8 cellular contexts compared by ENCODE assay signal in genomic region chr3:125054436-125055164, GRCh38. TPM values are rescaled to one million over a fixed set of nuclear protein-coding genes. Genes with fewer than 3 reads are reported as not detected.
DNase-seq lines count a peak whose midpoint lies in the region; TF ChIP-seq lines count a peak whose summit lies in the region.

No MANE protein-coding gene starts in this region.

- no peak overlapping the region for H2BK12ac ChIP-seq in mesenchymal stem cell (ENCODE audit: low read length in 2 of 2)

- TF ChIP-seq EP300 in transverse colon (IDR thresholded peaks at IDR 0.05; ENCODE audit: low read depth) = no peak

- peak overlapping the region in 1 of 2 experiments; percentile 37 for H3K14ac ChIP-seq in mesenchymal stem cell (ENCODE audit: low read length in 2 of 2)

- H3K4me2 ChIP-seq in mesenchymal stem cell (ENCODE audit: low read length, poor library complexity, severe bottlenecking) = peak overlapping the region; percentile 34

- WGBS in mesenchymal stem cell = 10% methylated on average over 11 of the region's 13 CpGs
- WGBS in transverse colon (ENCODE audit: low coverage in 1 of 2), 2 donors = 2 to 4% methylated on average over 5 to 13 of the region's 13 CpGs

- H3K27ac ChIP-seq in mesenchymal stem cell (ENCODE audit: low read length, poor library complexity, severe bottlenecking) (peak overlapping the region; percentile 19), transverse colon (peak overlapping the region; percentile 87 to 90 (median 89))

- no peak overlapping the region for H2AFZ ChIP-seq in mesenchymal stem cell (ENCODE audit: low read depth, low read length)

- peak overlapping the region; percentile 98 for H3K9ac ChIP-seq in mesenchymal stem cell (ENCODE audit: low read length)

- no peak overlapping the region for H4K91ac ChIP-seq in mesenchymal stem cell (ENCODE audit: low read length)

- peak in 2 of 5 experiments; percentile 24 to 36 for TF ChIP-seq CTCF in transverse colon (IDR thresholded peaks at IDR 0.05)

- H2BK120ac ChIP-seq in mesenchymal stem cell (ENCODE audit: low read depth, low read length) = no peak overlapping the region

- TF ChIP-seq POLR2A in transverse colon (IDR thresholded peaks at IDR 0.05) = peak; percentile 48

- no peak overlapping the region for H2BK15ac ChIP-seq in mesenchymal stem cell (ENCODE audit: low read depth, poor library complexity, severe bottlenecking)

- peak overlapping the region in 1 of 2 experiments; percentile 3 for H3K4ac ChIP-seq in mesenchymal stem cell (ENCODE audit: low read depth in 1 of 2, low read length in 2 of 2)

- H3K4me3 ChIP-seq in mesenchymal stem cell (ENCODE audit: insufficient read depth in 1 of 2, low read depth in 1 of 2, low read length in 2 of 2) (peak overlapping the region; percentile 84 to 94), transverse colon (peak overlapping the region; percentile 47 to 81 (median 59))

- DNase-seq in NCI-H510A treated with DMSO at 0.1 percent for 48 hours (lab: John Stamatoyannopoulos, UW) (peak; percentile 8), NCI-H510A (lab: John Stamatoyannopoulos, UW) (no peak), HCEC 1CT (peak; percentile 78), RPMI8226 (peak; percentile 53), dermis microvascular lymphatic vessel endothelial cell (ENCODE audit: low read depth in 2 of 2) (peak; percentile 74 to 79), mesenchymal stem cell (peak; percentile 89), transverse colon (no peak), NCI-H1092 treated with DMSO at 0.1 percent for 48 hours (lab: John Stamatoyannopoulos, UW) (no peak)

- H2AK5ac ChIP-seq in mesenchymal stem cell (ENCODE audit: low read length, severe bottlenecking) = no peak overlapping the region

- H3K4me1 ChIP-seq in mesenchymal stem cell (ENCODE audit: control insufficient read depth, insufficient read depth, low read depth, low read length) = peaks cover 20% of the 10 kb centered on the region
- H3K4me1 ChIP-seq in transverse colon = peaks cover 31 to 59% (median 37%) of the 10 kb centered on the region in 4 donors

- peak overlapping the region; percentile 44 to 90 for H3K18ac ChIP-seq in mesenchymal stem cell (ENCODE audit: low read depth in 1 of 2, low read length in 2 of 2)

- no peak overlapping the region for H3K23ac ChIP-seq in mesenchymal stem cell (ENCODE audit: low read length in 2 of 2)

- H2BK5ac ChIP-seq in mesenchymal stem cell (ENCODE audit: low read depth, low read length, poor library complexity, severe bottlenecking) = no peak overlapping the region

- H3K36me3 ChIP-seq in mesenchymal stem cell (ENCODE audit: control insufficient read depth in 1 of 2, insufficient read depth in 2 of 2, low read depth in 1 of 2, low read length in 2 of 2) (peaks cover 1 to 22% of the 10 kb centered on the region in 2 experiments), transverse colon (no peaks in the 10 kb centered on the region)

- in situ Hi-C loops in transverse colon (cut with MboI; ENCODE audit: low pct_ligation_motif_present in 1 of 4, low pct_unique_long_range_greater_than_20kb in 1 of 4, low sequenced_read_pairs in 3 of 4) = no loop called here

- H3K27me3 ChIP-seq in mesenchymal stem cell (ENCODE audit: control insufficient read depth in 1 of 2, insufficient read depth in 1 of 2, low read length in 2 of 2) (no peaks in the 10 kb centered on the region), transverse colon (peaks cover 5% of the 10 kb centered on the region)

- intact Hi-C loops in transverse colon (cut with DNase I; ENCODE audit: low total_unique reads) = loop anchor here (5.0 kb wide), 1 partner anchor 52 kb away; no protein-coding TSS in a partner anchor

- H4K8ac ChIP-seq in mesenchymal stem cell (ENCODE audit: low read length) = no peak overlapping the region

- H3K79me1 ChIP-seq in mesenchymal stem cell (replicated peaks; ENCODE audit: low read length, poor library complexity, severe bottlenecking) = peaks cover 4% of the 10 kb centered on the region

- no peaks in the 10 kb centered on the region for H3K9me3 ChIP-seq in mesenchymal stem cell (ENCODE audit: control insufficient read depth, low read length)
- no peaks in the 10 kb centered on the region for H3K9me3 ChIP-seq in transverse colon

RNA-seq across cellular contexts. Expression of gene HEG1, which starts 1.2 kb away (rescaled TPM):
- total RNA-seq in dermis microvascular lymphatic vessel endothelial cell (19.0 and 25.7 TPM in 2 replicates), transverse colon (10 to 100 TPM in 2 of 4 donors, 1 to 10 TPM in 2; 8.9 to 97.3 (median 10.6) TPM)
- 134 TPM for polyA plus RNA-seq in mesenchymal stem cell (2013, experiment 1 of 2)
- polyA plus RNA-seq in mesenchymal stem cell (2013, experiment 2 of 2) = 130 TPM

Comparison
In these comparisons a context has a peak if more than half of its experiments do, and no peak if none do; other contexts are left out.
1. DNase-seq: peak in NCI-H510A treated with DMSO at 0.1 percent for 48 hours (single experiment), HCEC 1CT (single experiment), RPMI8226 (single experiment), dermis microvascular lymphatic vessel endothelial cell (2 of 2) and mesenchymal stem cell (single experiment); none in NCI-H510A (single experiment), transverse colon (single experiment) and NCI-H1092 treated with DMSO at 0.1 percent for 48 hours (single experiment).